In genomic region chrX:150408007-150408406, GRCh38 we compare ENCODE assay signal across 19 cellular contexts.
"Had no signal": no experiment of that assay in that cellular context is flagged by ENCODE, and none has a peak within 500 bp of the region (broad histone marks: within the 10 kb centered on the region; RNA-seq: fewer than 3 reads in every experiment).

No MANE protein-coding gene starts in this region.

- DNase-seq: colonic mucosa; cortex of kidney; effector CD8-positive, alpha-beta T cell; effector memory CD8-positive, alpha-beta T cell; endodermal cell; erythroblast; esophagus squamous epithelium; foreskin fibroblast; foreskin melanocyte; gastrocnemius medialis; heart left ventricle; hypothalamus; immature natural killer cell; left cardiac atrium; left lung; left ventricle myocardium superior; lower lobe of right lung; mucosa of descending colon; naive B cell had no signal
